9 cellular contexts compared by ENCODE assay signal in the genomic region with DNA sequence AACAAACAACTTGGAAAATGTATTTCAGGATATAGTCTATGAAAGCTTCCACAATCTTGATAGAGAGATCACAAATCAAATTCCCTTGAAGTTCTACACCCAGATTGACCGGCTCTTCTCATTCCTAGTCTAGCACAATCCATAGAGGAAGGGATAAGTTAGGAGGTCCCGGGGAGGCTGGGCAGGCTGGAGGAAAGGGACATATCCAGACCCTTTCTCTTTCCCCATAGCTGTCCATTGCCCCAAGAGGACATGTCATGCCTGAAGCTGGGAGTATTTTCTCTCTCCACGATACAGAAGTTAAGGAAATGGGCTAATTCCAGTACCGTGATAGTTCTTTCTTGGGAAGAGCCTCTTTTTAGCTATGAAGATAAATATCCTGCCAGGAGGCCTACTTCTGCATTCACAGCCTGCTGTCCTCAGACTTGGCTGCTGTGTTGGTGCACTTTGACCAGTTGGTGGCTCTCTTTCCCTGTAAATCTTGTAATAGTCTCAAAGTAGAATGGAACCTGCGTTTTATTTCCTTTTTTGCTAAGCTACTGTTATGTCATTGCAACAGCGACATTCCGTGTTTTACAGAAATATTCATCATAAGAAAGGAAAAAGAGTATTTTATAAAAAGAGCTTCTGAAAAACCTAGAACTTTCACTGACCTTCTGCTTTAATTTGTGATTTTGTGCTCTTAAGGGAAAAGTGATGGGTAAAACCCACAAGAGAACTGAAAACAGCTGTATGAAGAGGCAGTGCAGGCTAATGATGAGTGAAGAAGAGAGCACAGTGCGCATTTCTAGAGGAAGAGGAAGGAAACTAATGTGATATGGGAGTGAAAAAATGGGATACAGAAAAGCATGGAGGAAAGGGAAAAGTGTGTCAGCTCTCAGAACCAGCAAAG. TPM values are rescaled to one million over a fixed set of nuclear protein-coding genes. Genes with fewer than 3 reads are reported as not detected.
A peak's percentile ranks its signal among the peaks of the same experiment; 100 is the strongest.
DNase-seq lines count a peak whose midpoint lies in the region; ATAC-seq and TF ChIP-seq lines count a peak whose summit lies in the region.
"Not testable (repeated sequence)": the region's sequence is repeated elsewhere in the genome, so short reads cannot be mapped to it uniquely, and the experiment has no call there.
"Had no signal": no experiment of that assay in that cellular context is flagged by ENCODE, and none has a peak within 500 bp of the region (broad histone marks: within the 10 kb centered on the region; RNA-seq: fewer than 3 reads in every experiment).

No MANE protein-coding gene starts in this region.

- not testable (repeated sequence) for H3K9ac ChIP-seq in endodermal cell (ENCODE audit: extremely low read depth, low read length, poor library complexity, severe bottlenecking)

- not testable (repeated sequence) for H3K9me3 ChIP-seq in endodermal cell (ENCODE audit: control insufficient read depth, low read length); lower lobe of right lung; tibial nerve

- POLR2A ChIA-PET in activated B cell treated with CpG ODN at 0.5 μM for 24 hours (lab: Charles Lee): interaction anchor here (1.1 kb wide), 1 partner anchor 40 kb away, joined by 3 read pairs; no protein-coding TSS in a partner anchor

- H3K36me3 ChIP-seq in endodermal cell (ENCODE audit: control insufficient read depth, insufficient read depth, low read length); lower lobe of right lung; tibial nerve: not testable (repeated sequence)

- 18 to 55% methylated on average over 3 to 8 of the region's 8 CpGs for WGBS in endodermal cell (ENCODE audit: insufficient coverage in 1 of 2, insufficient read length in 1 of 2), 2 experiments
- 29 to 35% methylated on average over 8 of the region's 8 CpGs for WGBS in tibial nerve, 2 donors

- H3K4me1 Mint-ChIP-seq in activated B cell treated with CpG ODN at 0.5 μM for 24 hours, endodermal cell: not testable (repeated sequence)

- ATAC-seq in GM21447 (IDR thresholded peaks at IDR 0.05; ENCODE audit: unreplicated experiment) (peak; percentile 82), HG03342 (IDR thresholded peaks at IDR 0.05; ENCODE audit: unreplicated experiment) (peak; percentile 89), activated B cell treated with CpG ODN at 0.5 μM for 24 hours (ENCODE audit: low read depth) (peak; percentile 73), lower lobe of right lung (peak; percentile 69 to 80)

- peak; percentile 29 for DNase-seq in GF-D8 (lab: John Stamatoyannopoulos, UW)
- peak; percentile 3 for DNase-seq in NCI-H2227 (lab: John Stamatoyannopoulos, UW; ENCODE audit: unreplicated experiment)
- not testable (repeated sequence) for DNase-seq in activated B cell treated with CpG ODN at 0.5 μM for 24 hours
- peak; percentile 72 for DNase-seq in endodermal cell
- peak; percentile 38 for DNase-seq in lower lobe of right lung
- peak in 1 of 2 donors; percentile 41 for DNase-seq in tibial nerve (ENCODE audit: low spot score in 2 of 2)

- H3K27ac Mint-ChIP-seq in activated B cell treated with CpG ODN at 0.5 μM for 24 hours, endodermal cell: not testable (repeated sequence)

- CTCF ChIA-PET in activated B cell treated with CpG ODN at 0.5 μM for 24 hours (lab: Charles Lee): interaction anchor here (0.9 to 1.8 kb wide), 12 partner anchors 14 to 555 kb away, joined by 3 to 7 read pairs (median 4); no protein-coding TSS in a partner anchor

- H3K4me3 Mint-ChIP-seq in activated B cell treated with CpG ODN at 0.5 μM for 24 hours, endodermal cell: not testable (repeated sequence)

- peaks cover 32% of the 10 kb centered on the region for H3K27me3 ChIP-seq in endodermal cell (ENCODE audit: control insufficient read depth, insufficient read depth, low read length, poor library complexity, severe bottlenecking)
- H3K27me3 ChIP-seq in lower lobe of right lung (ENCODE audit: low read depth); tibial nerve: not testable (repeated sequence)

- H3K9me3 Mint-ChIP-seq in activated B cell treated with CpG ODN at 0.5 μM for 24 hours, endodermal cell: not testable (repeated sequence)

- not testable (repeated sequence) for H3K4me3 ChIP-seq in endodermal cell (ENCODE audit: low read length); lower lobe of right lung; tibial nerve

- intact Hi-C loops in activated B cell treated with CpG ODN at 0.5 μM for 24 hours (cut with micrococcal nuclease): loop anchor here (1.0 to 10.0 kb wide), 3 partner anchors 220 to 554 kb away; no protein-coding TSS in a partner anchor
- intact Hi-C loops in lower lobe of right lung (cut with DNase I): not testable (repeated sequence)

- H3K27me3 Mint-ChIP-seq in activated B cell treated with CpG ODN at 0.5 μM for 24 hours: not testable (repeated sequence)
- H3K27me3 Mint-ChIP-seq in endodermal cell (ENCODE audit: insufficient read depth): peaks cover 76% of the 10 kb centered on the region

- H3K27ac ChIP-seq in endodermal cell (ENCODE audit: low read depth, low read length); lower lobe of right lung; tibial nerve: not testable (repeated sequence)

- not testable (repeated sequence) for H3K4me1 ChIP-seq in endodermal cell (ENCODE audit: control insufficient read depth, insufficient read depth, low read length); lower lobe of right lung; tibial nerve

- not testable (repeated sequence) for H3K36me3 Mint-ChIP-seq in activated B cell treated with CpG ODN at 0.5 μM for 24 hours (ENCODE audit: low read depth); endodermal cell (ENCODE audit: low read depth)

- TF ChIP-seq EP300 in tibial nerve (IDR thresholded peaks at IDR 0.05): not testable (repeated sequence)

- not testable (repeated sequence) for TF ChIP-seq POLR2A in tibial nerve (IDR thresholded peaks at IDR 0.05)

- TF ChIP-seq CTCF in activated B cell treated with CpG ODN at 0.5 μM for 24 hours (IDR thresholded peaks at IDR 0.05): not testable (repeated sequence)
- TF ChIP-seq CTCF in endodermal cell (conservative IDR thresholded peaks at IDR 0.05) (peak; percentile 78), lower lobe of right lung (IDR thresholded peaks at IDR 0.05) (peak; percentile 56), tibial nerve (IDR thresholded peaks at IDR 0.05) (peak in 3 of 5 experiments; percentile 19 to 35 (median 23))

RNA-seq across cellular contexts. Expression of a gene that starts 4.1 kb away (rescaled TPM):
- total RNA-seq in activated B cell treated with CpG ODN at 0.5 μM for 24 hours: not detected in 2 replicates
- not detected for total RNA-seq in endodermal cell
- polyA plus RNA-seq in endodermal cell (2013, experiment 1 of 2): not detected
- polyA plus RNA-seq in endodermal cell (2013, experiment 2 of 2): not detected
- total RNA-seq in lower lobe of right lung: not detected
- not detected for total RNA-seq in tibial nerve
- total RNA-seq: lower leg skin had no signal

RNA-seq across cellular contexts. Expression of a gene that starts 7.7 kb away (rescaled TPM):
- total RNA-seq in activated B cell treated with CpG ODN at 0.5 μM for 24 hours (not detected in 2 replicates), endodermal cell (not detected), lower lobe of right lung (not detected), tibial nerve (not detected)
- not detected for polyA plus RNA-seq in endodermal cell (2013, experiment 1 of 2)
- not detected for polyA plus RNA-seq in endodermal cell (2013, experiment 2 of 2)
- total RNA-seq: lower leg skin had no signal

RNA-seq across cellular contexts. Expression of a gene that starts 18.6 kb away (rescaled TPM):
- total RNA-seq in activated B cell treated with CpG ODN at 0.5 μM for 24 hours (not detected in 2 replicates), endodermal cell (not detected), lower lobe of right lung (not detected), tibial nerve (not detected)
- not detected for polyA plus RNA-seq in endodermal cell (2013, experiment 1 of 2)
- not detected for polyA plus RNA-seq in endodermal cell (2013, experiment 2 of 2)
- total RNA-seq: lower leg skin had no signal

RNA-seq across cellular contexts. Expression of a gene that starts 28.8 kb away (rescaled TPM):
- total RNA-seq in activated B cell treated with CpG ODN at 0.5 μM for 24 hours (not detected in 2 replicates), endodermal cell (not detected), lower lobe of right lung (not detected), tibial nerve (not detected)
- not detected for polyA plus RNA-seq in endodermal cell (2013, experiment 1 of 2)
- polyA plus RNA-seq in endodermal cell (2013, experiment 2 of 2): not detected
- total RNA-seq: lower leg skin had no signal

RNA-seq across cellular contexts. Expression of a gene that starts 33.7 kb away (rescaled TPM):
- not detected in 2 replicates for total RNA-seq in activated B cell treated with CpG ODN at 0.5 μM for 24 hours
- total RNA-seq in endodermal cell: not detected
- not detected for polyA plus RNA-seq in endodermal cell (2013, experiment 1 of 2)
- polyA plus RNA-seq in endodermal cell (2013, experiment 2 of 2): not detected
- not detected for total RNA-seq in lower lobe of right lung
- total RNA-seq in tibial nerve: not detected
- total RNA-seq: lower leg skin had no signal
